13 cellular contexts compared by ENCODE assay signal in genomic region chr20:17768267-17768666, GRCh38.
"Had no signal": no experiment of that assay in that cellular context is flagged by ENCODE, and none has a peak within 500 bp of the region (broad histone marks: within the 10 kb centered on the region; RNA-seq: fewer than 3 reads in every experiment).

No MANE protein-coding gene starts in this region.

- H3K27ac ChIP-seq: cardiac muscle cell, esophagus muscularis mucosa, parathyroid adenoma, right atrium auricular region, upper lobe of left lung, VCaP had no signal

- H3K4me3 ChIP-seq: cardiac muscle cell, esophagus muscularis mucosa, right atrium auricular region, upper lobe of left lung had no signal

- H3K79me2 ChIP-seq: parathyroid adenoma had no signal

- H3K4me3 Mint-ChIP-seq: activated T-helper 1 cell treated with anti-CD3 and anti-CD28 coated beads, Interleukin-12 subunit alpha, Interleukin-12 subunit beta, Interleukin-2, Interleukin-4 antibody, amounts not matched to agents 30 ng/mL and 10 ng/mL and 1 ng/mL, durations not matched to agents 14 hours and 24 hours and 36 hours had no signal

- H2AFZ ChIP-seq: parathyroid adenoma had no signal

- H3K36me3 ChIP-seq: cardiac muscle cell, esophagus muscularis mucosa, right atrium auricular region, upper lobe of left lung had no signal

- H3K9ac ChIP-seq: parathyroid adenoma had no signal

- ATAC-seq: left ventricle myocardium superior had no signal

- H3K4me1 ChIP-seq: esophagus muscularis mucosa, right atrium auricular region had no signal

- H3K9me3 ChIP-seq: esophagus muscularis mucosa, right atrium auricular region, upper lobe of left lung had no signal

- H3K9me3 Mint-ChIP-seq: activated T-helper 1 cell treated with anti-CD3 and anti-CD28 coated beads, Interleukin-12 subunit alpha, Interleukin-12 subunit beta, Interleukin-2, Interleukin-4 antibody, amounts not matched to agents 30 ng/mL and 10 ng/mL and 1 ng/mL, durations not matched to agents 14 hours and 24 hours and 36 hours had no signal

- DNase-seq: activated CD4-positive, alpha-beta T cell treated with anti-CD3 and anti-CD28 coated beads for 48 hours; activated naive CD4-positive, alpha-beta T cell; left ventricle myocardium superior; stimulated activated CD4-positive, alpha-beta T cell treated with anti-CD3 and anti-CD28 coated beads, Interleukin-1b, Interleukin-23, amount 100 ng/mL, for 48 hours; stimulated activated naive CD4-positive, alpha-beta T cell treated with Interleukin-2 at 50 U/mL for 16 hours; T1000 had no signal

- H3K27me3 ChIP-seq: cardiac muscle cell, esophagus muscularis mucosa, right atrium auricular region, upper lobe of left lung had no signal

- H3K27ac Mint-ChIP-seq: activated T-helper 1 cell treated with anti-CD3 and anti-CD28 coated beads, Interleukin-12 subunit alpha, Interleukin-12 subunit beta, Interleukin-2, Interleukin-4 antibody, amounts not matched to agents 30 ng/mL and 10 ng/mL and 1 ng/mL, durations not matched to agents 14 hours and 24 hours and 36 hours had no signal
